ENCODE assay signal across 1 cellular context in genomic region chr20:290081-290831, GRCh38.
TF ChIP-seq lines count a peak whose summit lies in the region.

Gene C20orf96, minus strand, starts transcription at chr20:290750. Its CDS starts 140 bp downstream, at chr20:290610.

TF ChIP-seq in HepG2, 621 proteins besides CTCF, POLR2A, EP300 and RAD21 (continued from another document and continues in another):
- TF ChIP-seq, protein P1, sequence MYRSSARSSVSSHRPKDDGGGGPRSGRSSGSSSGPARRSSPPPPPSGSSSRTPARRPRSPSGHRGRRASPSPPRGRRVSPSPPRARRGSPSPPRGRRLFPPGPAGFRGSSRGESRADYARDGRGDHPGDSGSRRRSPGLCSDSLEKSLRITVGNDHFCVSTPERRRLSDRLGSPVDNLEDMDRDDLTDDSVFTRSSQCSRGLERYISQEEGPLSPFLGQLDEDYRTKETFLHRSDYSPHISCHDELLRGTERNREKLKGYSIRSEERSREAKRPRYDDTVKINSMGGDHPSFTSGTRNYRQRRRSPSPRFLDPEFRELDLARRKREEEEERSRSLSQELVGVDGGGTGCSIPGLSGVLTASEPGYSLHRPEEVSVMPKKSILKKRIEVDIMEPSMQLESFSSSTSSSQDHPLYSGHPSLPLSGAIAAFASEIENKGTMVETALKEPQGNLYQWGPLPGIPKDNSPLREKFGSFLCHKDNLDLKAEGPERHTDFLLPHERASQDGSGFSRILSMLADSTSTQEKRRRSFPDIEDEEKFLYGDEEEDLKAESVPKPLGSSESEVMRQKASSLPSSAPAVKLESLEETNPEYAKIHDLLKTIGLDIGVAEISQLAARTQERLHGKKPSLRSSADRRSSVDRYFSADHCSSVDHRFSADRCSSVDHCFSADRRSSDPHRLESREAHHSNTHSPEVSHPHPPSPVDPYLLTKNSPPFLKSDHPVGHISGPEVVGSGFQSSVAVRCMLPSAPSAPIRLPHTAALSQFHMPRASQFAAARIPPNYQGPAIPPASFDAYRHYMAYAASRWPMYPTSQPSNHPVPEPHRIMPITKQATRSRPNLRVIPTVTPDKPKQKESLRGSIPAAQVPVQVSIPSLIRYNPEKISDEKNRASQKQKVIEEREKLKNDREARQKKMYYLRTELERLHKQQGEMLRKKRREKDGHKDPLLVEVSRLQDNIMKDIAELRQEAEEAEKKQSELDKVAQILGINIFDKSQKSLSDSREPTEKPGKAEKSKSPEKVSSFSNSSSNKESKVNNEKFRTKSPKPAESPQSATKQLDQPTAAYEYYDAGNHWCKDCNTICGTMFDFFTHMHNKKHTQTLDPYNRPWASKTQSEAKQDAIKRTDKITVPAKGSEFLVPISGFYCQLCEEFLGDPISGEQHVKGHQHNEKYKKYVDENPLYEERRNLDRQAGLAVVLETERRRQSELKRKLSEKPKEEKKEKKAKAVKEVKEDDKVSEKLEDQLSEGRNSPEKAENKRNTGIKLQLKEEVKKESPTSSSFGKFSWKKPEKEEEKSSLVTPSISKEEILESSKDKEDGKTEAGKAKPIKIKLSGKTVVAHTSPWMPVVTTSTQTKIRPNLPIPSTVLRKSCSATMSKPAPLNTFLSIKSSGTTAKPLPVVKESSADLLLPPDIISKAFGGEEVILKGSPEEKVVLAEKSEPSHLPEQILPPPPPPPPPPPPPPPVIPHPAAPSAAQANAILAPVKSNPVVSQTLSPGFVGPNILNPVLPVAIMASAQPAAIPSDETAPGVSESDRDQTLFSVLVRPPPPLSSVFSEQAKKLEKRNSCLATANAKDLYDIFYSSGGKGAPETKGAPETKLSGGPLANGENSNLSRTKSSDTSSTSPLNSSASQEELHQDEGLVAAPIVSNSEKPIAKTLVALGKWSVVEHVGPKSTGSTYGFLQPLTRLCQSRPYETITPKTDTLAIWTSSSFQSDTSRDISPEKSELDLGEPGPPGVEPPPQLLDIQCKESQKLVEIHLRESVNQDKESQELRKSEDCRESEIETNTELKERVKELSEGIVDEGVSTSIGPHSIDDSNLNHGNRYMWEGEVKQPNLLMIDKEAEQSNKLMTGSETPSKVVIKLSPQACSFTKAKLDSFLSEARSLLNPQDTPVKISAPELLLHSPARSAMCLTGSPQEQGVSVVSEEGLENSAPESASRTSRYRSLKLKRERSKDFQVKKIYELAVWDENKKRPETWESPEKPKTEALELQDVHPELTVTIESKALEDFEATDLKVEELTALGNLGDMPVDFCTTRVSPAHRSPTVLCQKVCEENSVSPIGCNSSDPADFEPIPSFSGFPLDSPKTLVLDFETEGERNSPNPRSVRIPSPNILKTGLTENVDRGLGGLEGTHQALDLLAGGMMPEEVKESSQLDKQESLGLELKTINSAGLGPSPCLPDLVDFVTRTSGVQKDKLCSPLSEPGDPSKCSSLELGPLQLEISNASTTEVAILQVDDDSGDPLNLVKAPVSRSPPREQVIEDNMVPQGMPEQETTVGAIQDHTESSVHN (CRISPR knock-in tag; IDR thresholded peaks at IDR 0.05) = peak; percentile 64
- TF ChIP-seq ZNF792 (CRISPR knock-in tag; IDR thresholded peaks at IDR 0.05) (no peak), ZNF550 (CRISPR knock-in tag; IDR thresholded peaks at IDR 0.05; ENCODE audit: borderline replicate concordance) (no peak), CREBL2 (CRISPR knock-in tag; IDR thresholded peaks at IDR 0.05; ENCODE audit: borderline replicate concordance) (peak; percentile 61; the same call in 1 of the 2 replicates), GRHL1 (CRISPR knock-in tag; conservative IDR thresholded peaks at IDR 0.05) (no peak), ARID2 (CRISPR knock-in tag; IDR thresholded peaks at IDR 0.05; ENCODE audit: borderline replicate concordance) (0 out of 2 replicates have a peak, but pooled peaks have one; percentile 67), PCBP1 (IDR thresholded peaks at IDR 0.05; ENCODE audit: borderline replicate concordance, low read depth, low read length) (no peak), ZNF7 (CRISPR knock-in tag; IDR thresholded peaks at IDR 0.05) (no peak), YY1 (IDR thresholded peaks at IDR 0.05; ENCODE audit: insufficient read depth, insufficient replicate concordance, low read depth, low read length) (peak; percentile 39), ZNF24 (IDR thresholded peaks at IDR 0.05) (no peak), ZNF879 (CRISPR knock-in tag; IDR thresholded peaks at IDR 0.05) (no peak), ZNF230 (CRISPR knock-in tag; IDR thresholded peaks at IDR 0.05) (peak; percentile 76; the same call in 1 of the 2 replicates), ZNF362 (CRISPR knock-in tag; IDR thresholded peaks at IDR 0.05; ENCODE audit: borderline replicate concordance) (peak; percentile 98), NCOA1 (CRISPR knock-in tag; IDR thresholded peaks at IDR 0.05) (no peak), ZFP1 (CRISPR knock-in tag; IDR thresholded peaks at IDR 0.05) (no peak; the same call in 1 of the 2 replicates), DNMT3B (CRISPR knock-in tag; conservative IDR thresholded peaks at IDR 0.05) (0 out of 2 replicates have a peak, but pooled peaks have one; percentile 76), ASH2L (IDR thresholded peaks at IDR 0.05; ENCODE audit: insufficient read length, low read depth, low read length) (peak; percentile 79), ATAD3A (CRISPR knock-in tag; IDR thresholded peaks at IDR 0.05) (no peak), PHF5A (CRISPR knock-in tag; IDR thresholded peaks at IDR 0.05; ENCODE audit: low read depth, unreplicated experiment) (no peak), HNRNPL (IDR thresholded peaks at IDR 0.05; ENCODE audit: low read depth, low read length) (no peak), ZNF253 (CRISPR knock-in tag; IDR thresholded peaks at IDR 0.05; ENCODE audit: borderline replicate concordance) (no peak), NPAS2 (CRISPR knock-in tag; IDR thresholded peaks at IDR 0.05; ENCODE audit: borderline replicate concordance) (no peak), TFDP1 (CRISPR knock-in tag; IDR thresholded peaks at IDR 0.05; ENCODE audit: borderline replicate concordance) (peak; percentile 86), POLR2G (IDR thresholded peaks at IDR 0.05; ENCODE audit: low read depth, low read length) (peak; percentile 77), ZNF619 (CRISPR knock-in tag; IDR thresholded peaks at IDR 0.05) (peak; percentile 47; the same call in 1 of the 2 replicates), MAFK (conservative IDR thresholded peaks at IDR 0.05 in 1 of 2, IDR thresholded peaks at IDR 0.05 in 1 of 2; ENCODE audit: low read length in 2 of 2) (no peak), CAMTA2 (CRISPR knock-in tag; IDR thresholded peaks at IDR 0.05; ENCODE audit: borderline replicate concordance) (no peak), U2AF2 (IDR thresholded peaks at IDR 0.05; ENCODE audit: low read depth, low read length) (0 out of 2 replicates have a peak, but pooled peaks have one; percentile 14), ZFY (CRISPR knock-in tag; IDR thresholded peaks at IDR 0.05) (peak; percentile 70), ZNF484 (CRISPR knock-in tag; IDR thresholded peaks at IDR 0.05; ENCODE audit: borderline replicate concordance, low read depth) (no peak), ZNF850 (CRISPR knock-in tag; conservative IDR thresholded peaks at IDR 0.05) (no peak), FOXO1 (CRISPR knock-in tag; IDR thresholded peaks at IDR 0.05) (peak; percentile 41; the same call in 1 of the 2 replicates), NCOR1 (IDR thresholded peaks at IDR 0.05; ENCODE audit: borderline replicate concordance, low read length) (no peak), KDM5B (CRISPR knock-in tag; IDR thresholded peaks at IDR 0.05; ENCODE audit: borderline replicate concordance) (peak; percentile 76; the same call in 1 of the 2 replicates), SP140L (CRISPR knock-in tag; IDR thresholded peaks at IDR 0.05; ENCODE audit: borderline replicate concordance) (no peak; the same call in 1 of the 2 replicates), CBX5 (CRISPR knock-in tag; IDR thresholded peaks at IDR 0.05; ENCODE audit: borderline replicate concordance) (no peak)
- TF ChIP-seq, protein P2, sequence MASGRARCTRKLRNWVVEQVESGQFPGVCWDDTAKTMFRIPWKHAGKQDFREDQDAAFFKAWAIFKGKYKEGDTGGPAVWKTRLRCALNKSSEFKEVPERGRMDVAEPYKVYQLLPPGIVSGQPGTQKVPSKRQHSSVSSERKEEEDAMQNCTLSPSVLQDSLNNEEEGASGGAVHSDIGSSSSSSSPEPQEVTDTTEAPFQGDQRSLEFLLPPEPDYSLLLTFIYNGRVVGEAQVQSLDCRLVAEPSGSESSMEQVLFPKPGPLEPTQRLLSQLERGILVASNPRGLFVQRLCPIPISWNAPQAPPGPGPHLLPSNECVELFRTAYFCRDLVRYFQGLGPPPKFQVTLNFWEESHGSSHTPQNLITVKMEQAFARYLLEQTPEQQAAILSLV (CRISPR knock-in tag; IDR thresholded peaks at IDR 0.05; ENCODE audit: borderline replicate concordance) = peak; percentile 84; the same call in 1 of the 2 replicates
- TF ChIP-seq, protein P3, sequence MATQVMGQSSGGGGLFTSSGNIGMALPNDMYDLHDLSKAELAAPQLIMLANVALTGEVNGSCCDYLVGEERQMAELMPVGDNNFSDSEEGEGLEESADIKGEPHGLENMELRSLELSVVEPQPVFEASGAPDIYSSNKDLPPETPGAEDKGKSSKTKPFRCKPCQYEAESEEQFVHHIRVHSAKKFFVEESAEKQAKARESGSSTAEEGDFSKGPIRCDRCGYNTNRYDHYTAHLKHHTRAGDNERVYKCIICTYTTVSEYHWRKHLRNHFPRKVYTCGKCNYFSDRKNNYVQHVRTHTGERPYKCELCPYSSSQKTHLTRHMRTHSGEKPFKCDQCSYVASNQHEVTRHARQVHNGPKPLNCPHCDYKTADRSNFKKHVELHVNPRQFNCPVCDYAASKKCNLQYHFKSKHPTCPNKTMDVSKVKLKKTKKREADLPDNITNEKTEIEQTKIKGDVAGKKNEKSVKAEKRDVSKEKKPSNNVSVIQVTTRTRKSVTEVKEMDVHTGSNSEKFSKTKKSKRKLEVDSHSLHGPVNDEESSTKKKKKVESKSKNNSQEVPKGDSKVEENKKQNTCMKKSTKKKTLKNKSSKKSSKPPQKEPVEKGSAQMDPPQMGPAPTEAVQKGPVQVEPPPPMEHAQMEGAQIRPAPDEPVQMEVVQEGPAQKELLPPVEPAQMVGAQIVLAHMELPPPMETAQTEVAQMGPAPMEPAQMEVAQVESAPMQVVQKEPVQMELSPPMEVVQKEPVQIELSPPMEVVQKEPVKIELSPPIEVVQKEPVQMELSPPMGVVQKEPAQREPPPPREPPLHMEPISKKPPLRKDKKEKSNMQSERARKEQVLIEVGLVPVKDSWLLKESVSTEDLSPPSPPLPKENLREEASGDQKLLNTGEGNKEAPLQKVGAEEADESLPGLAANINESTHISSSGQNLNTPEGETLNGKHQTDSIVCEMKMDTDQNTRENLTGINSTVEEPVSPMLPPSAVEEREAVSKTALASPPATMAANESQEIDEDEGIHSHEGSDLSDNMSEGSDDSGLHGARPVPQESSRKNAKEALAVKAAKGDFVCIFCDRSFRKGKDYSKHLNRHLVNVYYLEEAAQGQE (IDR thresholded peaks at IDR 0.05; ENCODE audit: borderline replicate concordance in 1 of 2, low read depth in 1 of 2, low read length in 2 of 2) = peak in 1 of 2 experiments; percentile 31; a peak in 1 of 4 replicates
